ENCODE assay signal across 1 cellular context in genomic region chr13:24107955-24108614, GRCh38.
TF ChIP-seq lines count a peak whose summit lies in the region.

No MANE protein-coding gene starts in this region.

TF ChIP-seq in HCT116, 20 proteins besides CTCF, POLR2A, EP300 and RAD21:
- TF ChIP-seq, protein P1, sequence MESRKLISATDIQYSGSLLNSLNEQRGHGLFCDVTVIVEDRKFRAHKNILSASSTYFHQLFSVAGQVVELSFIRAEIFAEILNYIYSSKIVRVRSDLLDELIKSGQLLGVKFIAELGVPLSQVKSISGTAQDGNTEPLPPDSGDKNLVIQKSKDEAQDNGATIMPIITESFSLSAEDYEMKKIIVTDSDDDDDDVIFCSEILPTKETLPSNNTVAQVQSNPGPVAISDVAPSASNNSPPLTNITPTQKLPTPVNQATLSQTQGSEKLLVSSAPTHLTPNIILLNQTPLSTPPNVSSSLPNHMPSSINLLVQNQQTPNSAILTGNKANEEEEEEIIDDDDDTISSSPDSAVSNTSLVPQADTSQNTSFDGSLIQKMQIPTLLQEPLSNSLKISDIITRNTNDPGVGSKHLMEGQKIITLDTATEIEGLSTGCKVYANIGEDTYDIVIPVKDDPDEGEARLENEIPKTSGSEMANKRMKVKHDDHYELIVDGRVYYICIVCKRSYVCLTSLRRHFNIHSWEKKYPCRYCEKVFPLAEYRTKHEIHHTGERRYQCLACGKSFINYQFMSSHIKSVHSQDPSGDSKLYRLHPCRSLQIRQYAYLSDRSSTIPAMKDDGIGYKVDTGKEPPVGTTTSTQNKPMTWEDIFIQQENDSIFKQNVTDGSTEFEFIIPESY (IDR thresholded peaks at IDR 0.05; ENCODE audit: extremely low read depth, insufficient replicate concordance, low read length): no peak
- TF ChIP-seq TCF7L2 (IDR thresholded peaks at IDR 0.05; ENCODE audit: borderline replicate concordance, extremely low read depth, insufficient read depth, insufficient read length) (no peak), ELF1 (IDR thresholded peaks at IDR 0.05; ENCODE audit: borderline replicate concordance, low read depth) (no peak), JUND (IDR thresholded peaks at IDR 0.05) (no peak), ZFX (IDR thresholded peaks at IDR 0.05) (no peak), YY1 (IDR thresholded peaks at IDR 0.05; ENCODE audit: extremely low read depth, insufficient replicate concordance, low read depth, low read length) (no peak), EZH2 (IDR thresholded peaks at IDR 0.05) (no peak), CBX3 (IDR thresholded peaks at IDR 0.05; ENCODE audit: low read depth) (no peak), SRF (IDR thresholded peaks at IDR 0.05; ENCODE audit: low read depth) (no peak), POLR2AphosphoS5 (IDR thresholded peaks at IDR 0.05; ENCODE audit: low read depth, low read length) (no peak), FOSL1 (IDR thresholded peaks at IDR 0.05; ENCODE audit: low read depth) (no peak), CEBPB (IDR thresholded peaks at IDR 0.05; ENCODE audit: low read depth) (no peak), EGR1 (IDR thresholded peaks at IDR 0.05; ENCODE audit: low read depth) (no peak), ZNF274 (IDR thresholded peaks at IDR 0.05; ENCODE audit: low read depth, low read length) (no peak), SP1 (IDR thresholded peaks at IDR 0.05; ENCODE audit: low read depth) (no peak), SIN3A (IDR thresholded peaks at IDR 0.05; ENCODE audit: low read depth) (no peak), EZH2phosphoT487 (IDR thresholded peaks at IDR 0.05; ENCODE audit: borderline replicate concordance) (no peak)
- TF ChIP-seq, protein P2, sequence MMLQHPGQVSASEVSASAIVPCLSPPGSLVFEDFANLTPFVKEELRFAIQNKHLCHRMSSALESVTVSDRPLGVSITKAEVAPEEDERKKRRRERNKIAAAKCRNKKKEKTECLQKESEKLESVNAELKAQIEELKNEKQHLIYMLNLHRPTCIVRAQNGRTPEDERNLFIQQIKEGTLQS (IDR thresholded peaks at IDR 0.05): no peak
- TF ChIP-seq, protein P3, sequence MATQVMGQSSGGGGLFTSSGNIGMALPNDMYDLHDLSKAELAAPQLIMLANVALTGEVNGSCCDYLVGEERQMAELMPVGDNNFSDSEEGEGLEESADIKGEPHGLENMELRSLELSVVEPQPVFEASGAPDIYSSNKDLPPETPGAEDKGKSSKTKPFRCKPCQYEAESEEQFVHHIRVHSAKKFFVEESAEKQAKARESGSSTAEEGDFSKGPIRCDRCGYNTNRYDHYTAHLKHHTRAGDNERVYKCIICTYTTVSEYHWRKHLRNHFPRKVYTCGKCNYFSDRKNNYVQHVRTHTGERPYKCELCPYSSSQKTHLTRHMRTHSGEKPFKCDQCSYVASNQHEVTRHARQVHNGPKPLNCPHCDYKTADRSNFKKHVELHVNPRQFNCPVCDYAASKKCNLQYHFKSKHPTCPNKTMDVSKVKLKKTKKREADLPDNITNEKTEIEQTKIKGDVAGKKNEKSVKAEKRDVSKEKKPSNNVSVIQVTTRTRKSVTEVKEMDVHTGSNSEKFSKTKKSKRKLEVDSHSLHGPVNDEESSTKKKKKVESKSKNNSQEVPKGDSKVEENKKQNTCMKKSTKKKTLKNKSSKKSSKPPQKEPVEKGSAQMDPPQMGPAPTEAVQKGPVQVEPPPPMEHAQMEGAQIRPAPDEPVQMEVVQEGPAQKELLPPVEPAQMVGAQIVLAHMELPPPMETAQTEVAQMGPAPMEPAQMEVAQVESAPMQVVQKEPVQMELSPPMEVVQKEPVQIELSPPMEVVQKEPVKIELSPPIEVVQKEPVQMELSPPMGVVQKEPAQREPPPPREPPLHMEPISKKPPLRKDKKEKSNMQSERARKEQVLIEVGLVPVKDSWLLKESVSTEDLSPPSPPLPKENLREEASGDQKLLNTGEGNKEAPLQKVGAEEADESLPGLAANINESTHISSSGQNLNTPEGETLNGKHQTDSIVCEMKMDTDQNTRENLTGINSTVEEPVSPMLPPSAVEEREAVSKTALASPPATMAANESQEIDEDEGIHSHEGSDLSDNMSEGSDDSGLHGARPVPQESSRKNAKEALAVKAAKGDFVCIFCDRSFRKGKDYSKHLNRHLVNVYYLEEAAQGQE (IDR thresholded peaks at IDR 0.05; ENCODE audit: low read depth): no peak
- TF ChIP-seq, protein P4, sequence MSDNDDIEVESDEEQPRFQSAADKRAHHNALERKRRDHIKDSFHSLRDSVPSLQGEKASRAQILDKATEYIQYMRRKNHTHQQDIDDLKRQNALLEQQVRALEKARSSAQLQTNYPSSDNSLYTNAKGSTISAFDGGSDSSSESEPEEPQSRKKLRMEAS (IDR thresholded peaks at IDR 0.05): no peak
TF ChIP-seq in HCT116: peak in this region for 0.
